ENCODE assay signal across 23 cellular contexts in the genomic region with DNA sequence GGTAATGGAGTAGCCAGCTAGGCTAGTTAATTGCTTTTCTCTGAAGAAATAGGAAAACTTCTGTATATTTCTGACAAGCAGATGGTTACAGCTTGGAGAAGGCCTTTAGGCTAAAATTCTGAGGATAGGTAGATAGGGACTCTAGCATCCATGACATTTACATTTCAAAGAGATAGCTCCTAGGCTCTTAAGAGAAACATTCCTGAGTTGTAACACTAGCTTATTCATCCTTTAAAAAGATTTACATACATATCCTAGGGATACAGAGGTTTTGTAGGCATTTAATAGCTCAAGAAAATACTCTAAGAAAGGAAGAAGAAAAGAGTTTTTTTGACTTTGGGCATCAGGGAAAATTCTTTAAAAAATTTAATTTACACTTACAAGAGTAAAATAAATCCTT.
A peak's percentile ranks its signal among the peaks of the same experiment; 100 is the strongest.
DNase-seq lines count a peak whose midpoint lies in the region; ATAC-seq, FAIRE-seq and TF ChIP-seq lines count a peak whose summit lies in the region.
"Had no signal": no experiment of that assay in that cellular context is flagged by ENCODE, and none has a peak within 500 bp of the region (broad histone marks: within the 10 kb centered on the region; RNA-seq: fewer than 3 reads in every experiment).

No MANE protein-coding gene starts in this region.

- H2AK5ac ChIP-seq in H1 (ENCODE audit: low read depth, low read length): no peak overlapping the region
- no peak overlapping the region for H2AK5ac ChIP-seq in mesendoderm (ENCODE audit: low read length)

- no peaks in the 10 kb centered on the region for H3K23me2 ChIP-seq in H1 (ENCODE audit: low read depth, low read length)

- no peak for TF ChIP-seq EP300 in H1 (IDR thresholded peaks at IDR 0.05; ENCODE audit: borderline replicate concordance in 1 of 2, low read depth in 2 of 2, low read length in 2 of 2)

- H3K4me1 ChIP-seq in H1 (replicated peaks in 1 of 4; ENCODE audit: control insufficient read depth in 3 of 4, insufficient read depth in 4 of 4, low read length in 3 of 4) (peaks cover 0 to 4% (median 0%) of the 10 kb centered on the region in 4 experiments; a peak in 2 of 7 replicates), mesendoderm (ENCODE audit: control insufficient read depth, low read depth, low read length) (no peaks in the 10 kb centered on the region)
- H3K4me1 ChIP-seq: A549; BE2C; BLaER1 treated with 17β-estradiol and CSF1 and Interleukin-3, amounts not matched to agents 10 nM and 100 nM had no signal

- no peak overlapping the region for H3K14ac ChIP-seq in H1 (ENCODE audit: insufficient read length)

- no peak overlapping the region for H2BK12ac ChIP-seq in H1 (ENCODE audit: low read depth, low read length)

- H4K91ac ChIP-seq in H1 (replicated peaks; ENCODE audit: insufficient read length, low read length): no peak overlapping the region

- H4K8ac ChIP-seq in H1 (ENCODE audit: extremely low read depth, insufficient read depth, low read length) (no peak overlapping the region), mesendoderm (ENCODE audit: low read depth, low read length) (no peak overlapping the region)

- H3K27me3 ChIP-seq in H7 (ENCODE audit: control insufficient read depth, insufficient read depth, low read length): no peaks in the 10 kb centered on the region; the same call in 1 of the 2 replicates
- no peaks in the 10 kb centered on the region; a peak in 2 of 7 replicates for H3K27me3 ChIP-seq in H1 (replicated peaks in 1 of 4; ENCODE audit: control insufficient read depth in 3 of 4, extremely low read depth in 1 of 4, insufficient read depth in 3 of 4, low read length in 3 of 4)
- no peaks in the 10 kb centered on the region for H3K27me3 ChIP-seq in mesendoderm (ENCODE audit: insufficient read depth, low read length, poor library complexity)
- H3K27me3 ChIP-seq: BE2C; BLaER1 treated with 17β-estradiol and CSF1 and Interleukin-3, amounts not matched to agents 10 nM and 100 nM had no signal

- H3K4me3 ChIP-seq in H7 (ENCODE audit: insufficient read depth, low read depth, low read length) (no peak overlapping the region), H1 (ENCODE audit: extremely low read depth in 1 of 4, insufficient read depth in 2 of 4, low read depth in 3 of 4, low read length in 4 of 4) (peak overlapping the region in 1 of 4 experiments; percentile 13; a peak in 1 of 8 replicates), mesendoderm (ENCODE audit: low read length) (no peak overlapping the region)
- H3K4me3 ChIP-seq: A549; BLaER1 treated with 17β-estradiol and CSF1 and Interleukin-3, amounts not matched to agents 10 nM and 100 nM had no signal

- POLR2A ChIA-PET in H1 (lab: Charles Lee; ENCODE audit: partially characterized antibody): no interaction called here

- no peak for TF ChIP-seq POLR2A in H1 (IDR thresholded peaks at IDR 0.05; ENCODE audit: control extremely low read depth in 1 of 2, low read depth in 2 of 2, low read length in 2 of 2)

- H4K20me1 ChIP-seq in H1 (replicated peaks in 1 of 2; ENCODE audit: control insufficient read depth in 1 of 2, insufficient read depth in 2 of 2, low read length in 2 of 2): no peaks in the 10 kb centered on the region
- H4K20me1 ChIP-seq: BLaER1 treated with 17β-estradiol and CSF1 and Interleukin-3, amounts not matched to agents 10 nM and 100 nM had no signal

- H3K27ac ChIP-seq in H1 (ENCODE audit: low read depth, low read length) (no peak overlapping the region), mesendoderm (ENCODE audit: low read depth, low read length) (no peak overlapping the region)
- H3K27ac ChIP-seq: A549; BLaER1 treated with 17β-estradiol and CSF1 and Interleukin-3, amounts not matched to agents 10 nM and 100 nM had no signal

- H3K79me1 ChIP-seq in H1 (ENCODE audit: low read depth, low read length) (no peaks in the 10 kb centered on the region), mesendoderm (ENCODE audit: low read length) (no peaks in the 10 kb centered on the region)

- no peak for ATAC-seq in esophagus mucosa
- ATAC-seq: A549 had no signal

- H2BK20ac ChIP-seq in H1 (ENCODE audit: low read length): no peak overlapping the region

- H2BK120ac ChIP-seq in H1 (replicated peaks; ENCODE audit: low read depth, low read length) (no peak overlapping the region), mesendoderm (ENCODE audit: low read depth, low read length) (no peak overlapping the region)

- CTCF ChIA-PET in H1 (lab: Charles Lee; ENCODE audit: partially characterized antibody): interaction anchor here (0.8 to 0.9 kb wide), 2 partner anchors 30 to 122 kb away, joined by 3 to 4 read pairs; no protein-coding TSS in a partner anchor

- H3K9ac ChIP-seq in H1 (replicated peaks in 1 of 4; ENCODE audit: extremely low read depth in 1 of 4, low read depth in 3 of 4, low read length in 3 of 4) (no peak overlapping the region), mesendoderm (ENCODE audit: low read length) (no peak overlapping the region)
- H3K9ac ChIP-seq: BLaER1 treated with 17β-estradiol and CSF1 and Interleukin-3, amounts not matched to agents 10 nM and 100 nM had no signal

- no peak overlapping the region for H2AFZ ChIP-seq in H1 (ENCODE audit: low read length)

- H3K79me2 ChIP-seq in H1 (ENCODE audit: control insufficient read depth in 1 of 2, insufficient read depth in 2 of 2, low read length in 2 of 2): no peaks in the 10 kb centered on the region
- no peaks in the 10 kb centered on the region for H3K79me2 ChIP-seq in mesendoderm (ENCODE audit: control insufficient read depth, insufficient read depth, low read length)

- no peak for TF ChIP-seq RAD21 in H1 (IDR thresholded peaks at IDR 0.05 in 1 of 2, conservative IDR thresholded peaks at IDR 0.05 in 1 of 2; ENCODE audit: low read depth in 2 of 2, low read length in 2 of 2)

- H3K4ac ChIP-seq in H1 (replicated peaks; ENCODE audit: insufficient read length, low read depth, low read length) (no peak overlapping the region), mesendoderm (ENCODE audit: low read depth, low read length) (no peak overlapping the region)

- no peak overlapping the region for H3K23ac ChIP-seq in H1 (ENCODE audit: insufficient read length)
- no peak overlapping the region for H3K23ac ChIP-seq in mesendoderm (ENCODE audit: low read length)

- H3K9me3 ChIP-seq in H1 (ENCODE audit: insufficient read depth in 2 of 2, low read depth in 1 of 2, low read length in 1 of 2): peaks cover 7 to 15% of the 10 kb centered on the region in 2 experiments
- H3K9me3 ChIP-seq: A549, BE2C had no signal

- no peak overlapping the region for H4K5ac ChIP-seq in H1 (ENCODE audit: insufficient read length, low read depth, low read length)
- H4K5ac ChIP-seq in mesendoderm (ENCODE audit: low read length): no peak overlapping the region

- H3K56ac ChIP-seq in H1 (replicated peaks; ENCODE audit: insufficient read length, low read depth, low read length) (no peak overlapping the region), mesendoderm (ENCODE audit: low read length) (no peak overlapping the region)

- peak overlapping the region in 1 of 2 experiments; percentile 42; a peak in 1 of 4 replicates for H3K4me2 ChIP-seq in H1 (ENCODE audit: insufficient read depth in 1 of 2, low read depth in 2 of 2, low read length in 2 of 2)
- H3K4me2 ChIP-seq in mesendoderm (ENCODE audit: low read length): no peak overlapping the region
- H3K4me2 ChIP-seq: A549; BLaER1 treated with 17β-estradiol and CSF1 and Interleukin-3, amounts not matched to agents 10 nM and 100 nM had no signal

- no peaks in the 10 kb centered on the region for H3K36me3 ChIP-seq in H7 (replicated peaks; ENCODE audit: control insufficient read depth, insufficient read depth, low read length)
- peaks cover 0 to 2% (median 0%) of the 10 kb centered on the region in 4 experiments; a peak in 2 of 8 replicates for H3K36me3 ChIP-seq in H1 (ENCODE audit: control insufficient read depth in 2 of 4, insufficient read depth in 4 of 4, low read length in 3 of 4)
- H3K36me3 ChIP-seq in mesendoderm (ENCODE audit: control insufficient read depth, insufficient read depth, low read length): no peaks in the 10 kb centered on the region
- H3K36me3 ChIP-seq: BE2C had no signal

- H2BK15ac ChIP-seq in H1 (ENCODE audit: low read length): no peak overlapping the region
- H2BK15ac ChIP-seq in mesendoderm (replicated peaks; ENCODE audit: low read depth): no peak overlapping the region

- peak; percentile 4 for DNase-seq in H7
- DNase-seq in H1 (ENCODE audit: low read depth in 1 of 2, low spot score in 2 of 2): no peak
- peak; percentile 3 for DNase-seq in iPS DF 4.7 (ENCODE audit: extremely low read depth, low spot score)
- DNase-seq in mesendoderm: peak; percentile 90
- DNase-seq in hypothalamus (lab: John Stamatoyannopoulos, UW): no peak
- DNase-seq in GM19239 (ENCODE audit: insufficient read length, low spot score): no peak
- DNase-seq: 8988T; ACHN; AML-193; BE2C; CD4-positive, alpha-beta T cell; CD8-positive, alpha-beta memory T cell; DMS 273 treated with DMSO at 0.1 percent for 48 hours; DMS79; GF-D8; HCEC 1CT had no signal

- H2BK5ac ChIP-seq in H1 (ENCODE audit: low read depth, low read length) (no peak overlapping the region), mesendoderm (ENCODE audit: low read length) (no peak overlapping the region)

- H3K18ac ChIP-seq in H1 (ENCODE audit: extremely low read depth, low read length) (no peak overlapping the region), mesendoderm (ENCODE audit: low read length) (no peak overlapping the region)

- no peak for TF ChIP-seq CTCF in H1 (IDR thresholded peaks at IDR 0.05; ENCODE audit: control extremely low read depth in 1 of 3, insufficient read depth in 1 of 3, low read depth in 1 of 3, low read length in 3 of 3)

- FAIRE-seq in H1 (lab: Jason Lieb, UNC) (peak; percentile 52), GM19239 (lab: Jason Lieb, UNC) (no peak)
- FAIRE-seq: A549, D721Med, GM12891, GM18507, H54 had no signal

TF ChIP-seq in H1, 55 proteins besides CTCF, POLR2A, EP300 and RAD21 (continues in another document):
- 0 out of 2 replicates have a peak, but pooled peaks have one; percentile 28 for TF ChIP-seq SP1 (IDR thresholded peaks at IDR 0.05; ENCODE audit: low read depth, low read length)
- TF ChIP-seq TAF7 (optimal IDR thresholded peaks at IDR 0.05; ENCODE audit: borderline replicate concordance, low read depth, low read length): no peak
- TF ChIP-seq TEAD4 (IDR thresholded peaks at IDR 0.05; ENCODE audit: low read depth, low read length): peak; percentile 76
- TF ChIP-seq POU5F1 (IDR thresholded peaks at IDR 0.05; ENCODE audit: low read depth, low read length): no peak; the same call in 1 of the 2 replicates
- no peak for TF ChIP-seq SP4 (IDR thresholded peaks at IDR 0.05; ENCODE audit: low read length)
- no peak for TF ChIP-seq TBP (IDR thresholded peaks at IDR 0.05; ENCODE audit: low read depth, low read length)
- no peak for TF ChIP-seq HDAC6 (IDR thresholded peaks at IDR 0.05; ENCODE audit: low read depth, low read length)
- TF ChIP-seq NANOG (IDR thresholded peaks at IDR 0.05; ENCODE audit: insufficient read depth, low read depth, low read length, poor library complexity, severe bottlenecking): peak; percentile 6

Comparison
In these comparisons a context has a peak if more than half of its experiments do, and no peak if none do; other contexts are left out.
1. DNase-seq: peak in H7 (single experiment), iPS DF 4.7 (single experiment) and mesendoderm (single experiment); none in H1 (0 of 2), hypothalamus (0 of 51) and GM19239 (single experiment).